ENCODE assay signal across 1 cellular context in the genomic region with DNA sequence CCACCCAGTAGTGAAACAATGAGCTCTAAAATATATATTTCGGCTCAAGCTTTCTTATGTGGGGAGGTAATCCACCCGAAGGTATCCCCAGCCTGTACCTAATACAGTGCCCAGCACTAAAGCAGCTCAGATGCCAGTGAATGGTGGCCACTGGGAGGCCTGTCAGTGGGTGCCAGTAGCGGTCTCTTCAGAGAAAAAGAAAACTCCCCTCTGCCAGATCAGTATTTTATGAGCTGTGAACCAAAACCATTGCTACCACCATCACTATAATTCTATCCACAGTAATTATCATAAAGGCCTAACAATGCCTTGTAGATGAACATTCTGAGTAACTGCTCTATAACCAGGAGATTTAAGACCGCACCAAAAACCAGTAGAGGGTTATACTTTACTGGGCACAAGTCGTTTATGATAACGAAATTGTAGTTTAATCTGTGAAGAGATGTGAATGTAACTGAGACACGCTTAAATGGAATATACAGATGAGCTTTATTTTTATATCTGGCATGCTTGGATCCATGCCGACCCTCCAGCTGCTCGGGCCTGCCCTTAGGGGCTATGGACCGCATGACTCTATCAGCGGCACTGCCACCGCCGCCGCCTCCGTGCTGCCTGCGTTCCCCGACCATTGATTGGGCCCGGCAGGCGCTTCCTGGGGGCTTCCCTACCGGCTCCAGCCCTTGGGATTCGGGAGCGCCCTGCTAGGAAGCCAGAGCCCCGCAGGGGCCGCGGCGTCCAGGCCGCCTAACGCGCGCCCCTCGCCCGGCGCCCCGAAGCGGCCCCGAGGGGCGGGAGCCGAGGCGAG.
A peak's percentile ranks its signal among the peaks of the same experiment; 100 is the strongest.
TF ChIP-seq lines count a peak whose summit lies in the region.

No MANE protein-coding gene starts in this region.

TF ChIP-seq in GM12878, 131 proteins besides CTCF, POLR2A, EP300 and RAD21 (continued from another document and continues in another):
- TF ChIP-seq, protein P1, sequence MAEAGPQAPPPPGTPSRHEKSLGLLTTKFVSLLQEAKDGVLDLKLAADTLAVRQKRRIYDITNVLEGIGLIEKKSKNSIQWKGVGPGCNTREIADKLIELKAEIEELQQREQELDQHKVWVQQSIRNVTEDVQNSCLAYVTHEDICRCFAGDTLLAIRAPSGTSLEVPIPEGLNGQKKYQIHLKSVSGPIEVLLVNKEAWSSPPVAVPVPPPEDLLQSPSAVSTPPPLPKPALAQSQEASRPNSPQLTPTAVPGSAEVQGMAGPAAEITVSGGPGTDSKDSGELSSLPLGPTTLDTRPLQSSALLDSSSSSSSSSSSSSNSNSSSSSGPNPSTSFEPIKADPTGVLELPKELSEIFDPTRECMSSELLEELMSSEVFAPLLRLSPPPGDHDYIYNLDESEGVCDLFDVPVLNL (IDR thresholded peaks at IDR 0.05; ENCODE audit: low read depth, low read length): no peak
- TF ChIP-seq MEF2A (IDR thresholded peaks at IDR 0.05; ENCODE audit: insufficient read depth, low read depth, low read length): no peak
- TF ChIP-seq, protein P2, sequence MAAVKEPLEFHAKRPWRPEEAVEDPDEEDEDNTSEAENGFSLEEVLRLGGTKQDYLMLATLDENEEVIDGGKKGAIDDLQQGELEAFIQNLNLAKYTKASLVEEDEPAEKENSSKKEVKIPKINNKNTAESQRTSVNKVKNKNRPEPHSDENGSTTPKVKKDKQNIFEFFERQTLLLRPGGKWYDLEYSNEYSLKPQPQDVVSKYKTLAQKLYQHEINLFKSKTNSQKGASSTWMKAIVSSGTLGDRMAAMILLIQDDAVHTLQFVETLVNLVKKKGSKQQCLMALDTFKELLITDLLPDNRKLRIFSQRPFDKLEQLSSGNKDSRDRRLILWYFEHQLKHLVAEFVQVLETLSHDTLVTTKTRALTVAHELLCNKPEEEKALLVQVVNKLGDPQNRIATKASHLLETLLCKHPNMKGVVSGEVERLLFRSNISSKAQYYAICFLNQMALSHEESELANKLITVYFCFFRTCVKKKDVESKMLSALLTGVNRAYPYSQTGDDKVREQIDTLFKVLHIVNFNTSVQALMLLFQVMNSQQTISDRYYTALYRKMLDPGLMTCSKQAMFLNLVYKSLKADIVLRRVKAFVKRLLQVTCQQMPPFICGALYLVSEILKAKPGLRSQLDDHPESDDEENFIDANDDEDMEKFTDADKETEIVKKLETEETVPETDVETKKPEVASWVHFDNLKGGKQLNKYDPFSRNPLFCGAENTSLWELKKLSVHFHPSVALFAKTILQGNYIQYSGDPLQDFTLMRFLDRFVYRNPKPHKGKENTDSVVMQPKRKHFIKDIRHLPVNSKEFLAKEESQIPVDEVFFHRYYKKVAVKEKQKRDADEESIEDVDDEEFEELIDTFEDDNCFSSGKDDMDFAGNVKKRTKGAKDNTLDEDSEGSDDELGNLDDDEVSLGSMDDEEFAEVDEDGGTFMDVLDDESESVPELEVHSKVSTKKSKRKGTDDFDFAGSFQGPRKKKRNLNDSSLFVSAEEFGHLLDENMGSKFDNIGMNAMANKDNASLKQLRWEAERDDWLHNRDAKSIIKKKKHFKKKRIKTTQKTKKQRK (IDR thresholded peaks at IDR 0.05; ENCODE audit: low read depth, low read length): no peak
- no peak for TF ChIP-seq BRCA1 (IDR thresholded peaks at IDR 0.05; ENCODE audit: low read depth, low read length)
- peak; percentile 17; the same call in 1 of the 2 replicates for TF ChIP-seq RUNX3 (IDR thresholded peaks at IDR 0.05; ENCODE audit: low read length)
- 0 out of 2 replicates have a peak, but pooled peaks have one; percentile 17 for TF ChIP-seq ZNF207 (IDR thresholded peaks at IDR 0.05; ENCODE audit: borderline replicate concordance)
- TF ChIP-seq, protein P3, sequence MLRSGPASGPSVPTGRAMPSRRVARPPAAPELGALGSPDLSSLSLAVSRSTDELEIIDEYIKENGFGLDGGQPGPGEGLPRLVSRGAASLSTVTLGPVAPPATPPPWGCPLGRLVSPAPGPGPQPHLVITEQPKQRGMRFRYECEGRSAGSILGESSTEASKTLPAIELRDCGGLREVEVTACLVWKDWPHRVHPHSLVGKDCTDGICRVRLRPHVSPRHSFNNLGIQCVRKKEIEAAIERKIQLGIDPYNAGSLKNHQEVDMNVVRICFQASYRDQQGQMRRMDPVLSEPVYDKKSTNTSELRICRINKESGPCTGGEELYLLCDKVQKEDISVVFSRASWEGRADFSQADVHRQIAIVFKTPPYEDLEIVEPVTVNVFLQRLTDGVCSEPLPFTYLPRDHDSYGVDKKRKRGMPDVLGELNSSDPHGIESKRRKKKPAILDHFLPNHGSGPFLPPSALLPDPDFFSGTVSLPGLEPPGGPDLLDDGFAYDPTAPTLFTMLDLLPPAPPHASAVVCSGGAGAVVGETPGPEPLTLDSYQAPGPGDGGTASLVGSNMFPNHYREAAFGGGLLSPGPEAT (IDR thresholded peaks at IDR 0.05; ENCODE audit: low read depth): no peak; the same call in 1 of the 2 replicates
- no peak for TF ChIP-seq ATF7 (IDR thresholded peaks at IDR 0.05; ENCODE audit: low read depth)
- 0 out of 2 replicates have a peak, but pooled peaks have one; percentile 52 for TF ChIP-seq LARP7 (IDR thresholded peaks at IDR 0.05)
- no peak for TF ChIP-seq SMAD1 (IDR thresholded peaks at IDR 0.05; ENCODE audit: low read depth, partially characterized antibody)
- TF ChIP-seq NFIC (IDR thresholded peaks at IDR 0.05; ENCODE audit: low read depth, low read length): peak; percentile 31; the same call in 1 of the 2 replicates
- TF ChIP-seq EED (IDR thresholded peaks at IDR 0.05; ENCODE audit: low read depth): peak; percentile 50
- no peak for TF ChIP-seq SMARCA5 (IDR thresholded peaks at IDR 0.05)
- no peak for TF ChIP-seq KLF5 (IDR thresholded peaks at IDR 0.05; ENCODE audit: partially characterized antibody)
- no peak for TF ChIP-seq PAX5 (IDR thresholded peaks at IDR 0.05; ENCODE audit: borderline replicate concordance, low read depth, low read length)
- TF ChIP-seq, protein P4, sequence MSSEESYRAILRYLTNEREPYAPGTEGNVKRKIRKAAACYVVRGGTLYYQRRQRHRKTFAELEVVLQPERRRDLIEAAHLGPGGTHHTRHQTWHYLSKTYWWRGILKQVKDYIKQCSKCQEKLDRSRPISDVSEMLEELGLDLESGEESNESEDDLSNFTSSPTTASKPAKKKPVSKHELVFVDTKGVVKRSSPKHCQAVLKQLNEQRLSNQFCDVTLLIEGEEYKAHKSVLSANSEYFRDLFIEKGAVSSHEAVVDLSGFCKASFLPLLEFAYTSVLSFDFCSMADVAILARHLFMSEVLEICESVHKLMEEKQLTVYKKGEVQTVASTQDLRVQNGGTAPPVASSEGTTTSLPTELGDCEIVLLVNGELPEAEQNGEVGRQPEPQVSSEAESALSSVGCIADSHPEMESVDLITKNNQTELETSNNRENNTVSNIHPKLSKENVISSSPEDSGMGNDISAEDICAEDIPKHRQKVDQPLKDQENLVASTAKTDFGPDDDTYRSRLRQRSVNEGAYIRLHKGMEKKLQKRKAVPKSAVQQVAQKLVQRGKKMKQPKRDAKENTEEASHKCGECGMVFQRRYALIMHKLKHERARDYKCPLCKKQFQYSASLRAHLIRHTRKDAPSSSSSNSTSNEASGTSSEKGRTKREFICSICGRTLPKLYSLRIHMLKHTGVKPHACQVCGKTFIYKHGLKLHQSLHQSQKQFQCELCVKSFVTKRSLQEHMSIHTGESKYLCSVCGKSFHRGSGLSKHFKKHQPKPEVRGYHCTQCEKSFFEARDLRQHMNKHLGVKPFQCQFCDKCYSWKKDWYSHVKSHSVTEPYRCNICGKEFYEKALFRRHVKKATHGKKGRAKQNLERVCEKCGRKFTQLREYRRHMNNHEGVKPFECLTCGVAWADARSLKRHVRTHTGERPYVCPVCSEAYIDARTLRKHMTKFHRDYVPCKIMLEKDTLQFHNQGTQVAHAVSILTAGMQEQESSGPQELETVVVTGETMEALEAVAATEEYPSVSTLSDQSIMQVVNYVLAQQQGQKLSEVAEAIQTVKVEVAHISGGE (CRISPR knock-in tag; IDR thresholded peaks at IDR 0.05): no peak
- TF ChIP-seq, protein P5, sequence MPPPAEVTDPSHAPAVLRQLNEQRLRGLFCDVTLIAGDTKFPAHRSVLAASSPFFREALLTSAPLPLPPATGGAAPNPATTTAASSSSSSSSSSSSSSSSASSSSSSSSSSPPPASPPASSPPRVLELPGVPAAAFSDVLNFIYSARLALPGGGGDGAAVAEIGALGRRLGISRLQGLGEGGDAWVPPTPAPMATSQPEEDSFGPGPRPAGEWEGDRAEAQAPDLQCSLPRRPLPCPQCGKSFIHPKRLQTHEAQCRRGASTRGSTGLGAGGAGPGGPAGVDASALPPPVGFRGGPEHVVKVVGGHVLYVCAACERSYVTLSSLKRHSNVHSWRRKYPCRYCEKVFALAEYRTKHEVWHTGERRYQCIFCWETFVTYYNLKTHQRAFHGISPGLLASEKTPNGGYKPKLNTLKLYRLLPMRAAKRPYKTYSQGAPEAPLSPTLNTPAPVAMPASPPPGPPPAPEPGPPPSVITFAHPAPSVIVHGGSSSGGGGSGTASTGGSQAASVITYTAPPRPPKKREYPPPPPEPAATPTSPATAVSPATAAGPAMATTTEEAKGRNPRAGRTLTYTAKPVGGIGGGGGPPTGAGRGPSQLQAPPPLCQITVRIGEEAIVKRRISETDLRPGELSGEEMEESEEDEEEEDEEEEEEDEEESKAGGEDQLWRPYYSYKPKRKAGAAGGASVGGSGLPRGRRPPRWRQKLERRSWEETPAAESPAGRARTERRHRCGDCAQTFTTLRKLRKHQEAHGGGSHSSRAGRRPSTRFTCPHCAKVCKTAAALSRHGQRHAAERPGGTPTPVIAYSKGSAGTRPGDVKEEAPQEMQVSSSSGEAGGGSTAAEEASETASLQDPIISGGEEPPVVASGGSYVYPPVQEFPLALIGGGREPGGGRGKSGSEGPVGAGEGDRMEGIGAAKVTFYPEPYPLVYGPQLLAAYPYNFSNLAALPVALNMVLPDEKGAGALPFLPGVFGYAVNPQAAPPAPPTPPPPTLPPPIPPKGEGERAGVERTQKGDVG (CRISPR knock-in tag; IDR thresholded peaks at IDR 0.05): no peak
- TF ChIP-seq, protein P6, sequence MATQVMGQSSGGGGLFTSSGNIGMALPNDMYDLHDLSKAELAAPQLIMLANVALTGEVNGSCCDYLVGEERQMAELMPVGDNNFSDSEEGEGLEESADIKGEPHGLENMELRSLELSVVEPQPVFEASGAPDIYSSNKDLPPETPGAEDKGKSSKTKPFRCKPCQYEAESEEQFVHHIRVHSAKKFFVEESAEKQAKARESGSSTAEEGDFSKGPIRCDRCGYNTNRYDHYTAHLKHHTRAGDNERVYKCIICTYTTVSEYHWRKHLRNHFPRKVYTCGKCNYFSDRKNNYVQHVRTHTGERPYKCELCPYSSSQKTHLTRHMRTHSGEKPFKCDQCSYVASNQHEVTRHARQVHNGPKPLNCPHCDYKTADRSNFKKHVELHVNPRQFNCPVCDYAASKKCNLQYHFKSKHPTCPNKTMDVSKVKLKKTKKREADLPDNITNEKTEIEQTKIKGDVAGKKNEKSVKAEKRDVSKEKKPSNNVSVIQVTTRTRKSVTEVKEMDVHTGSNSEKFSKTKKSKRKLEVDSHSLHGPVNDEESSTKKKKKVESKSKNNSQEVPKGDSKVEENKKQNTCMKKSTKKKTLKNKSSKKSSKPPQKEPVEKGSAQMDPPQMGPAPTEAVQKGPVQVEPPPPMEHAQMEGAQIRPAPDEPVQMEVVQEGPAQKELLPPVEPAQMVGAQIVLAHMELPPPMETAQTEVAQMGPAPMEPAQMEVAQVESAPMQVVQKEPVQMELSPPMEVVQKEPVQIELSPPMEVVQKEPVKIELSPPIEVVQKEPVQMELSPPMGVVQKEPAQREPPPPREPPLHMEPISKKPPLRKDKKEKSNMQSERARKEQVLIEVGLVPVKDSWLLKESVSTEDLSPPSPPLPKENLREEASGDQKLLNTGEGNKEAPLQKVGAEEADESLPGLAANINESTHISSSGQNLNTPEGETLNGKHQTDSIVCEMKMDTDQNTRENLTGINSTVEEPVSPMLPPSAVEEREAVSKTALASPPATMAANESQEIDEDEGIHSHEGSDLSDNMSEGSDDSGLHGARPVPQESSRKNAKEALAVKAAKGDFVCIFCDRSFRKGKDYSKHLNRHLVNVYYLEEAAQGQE (IDR thresholded peaks at IDR 0.05; ENCODE audit: low read depth, low read length): no peak
- TF ChIP-seq, protein P7, sequence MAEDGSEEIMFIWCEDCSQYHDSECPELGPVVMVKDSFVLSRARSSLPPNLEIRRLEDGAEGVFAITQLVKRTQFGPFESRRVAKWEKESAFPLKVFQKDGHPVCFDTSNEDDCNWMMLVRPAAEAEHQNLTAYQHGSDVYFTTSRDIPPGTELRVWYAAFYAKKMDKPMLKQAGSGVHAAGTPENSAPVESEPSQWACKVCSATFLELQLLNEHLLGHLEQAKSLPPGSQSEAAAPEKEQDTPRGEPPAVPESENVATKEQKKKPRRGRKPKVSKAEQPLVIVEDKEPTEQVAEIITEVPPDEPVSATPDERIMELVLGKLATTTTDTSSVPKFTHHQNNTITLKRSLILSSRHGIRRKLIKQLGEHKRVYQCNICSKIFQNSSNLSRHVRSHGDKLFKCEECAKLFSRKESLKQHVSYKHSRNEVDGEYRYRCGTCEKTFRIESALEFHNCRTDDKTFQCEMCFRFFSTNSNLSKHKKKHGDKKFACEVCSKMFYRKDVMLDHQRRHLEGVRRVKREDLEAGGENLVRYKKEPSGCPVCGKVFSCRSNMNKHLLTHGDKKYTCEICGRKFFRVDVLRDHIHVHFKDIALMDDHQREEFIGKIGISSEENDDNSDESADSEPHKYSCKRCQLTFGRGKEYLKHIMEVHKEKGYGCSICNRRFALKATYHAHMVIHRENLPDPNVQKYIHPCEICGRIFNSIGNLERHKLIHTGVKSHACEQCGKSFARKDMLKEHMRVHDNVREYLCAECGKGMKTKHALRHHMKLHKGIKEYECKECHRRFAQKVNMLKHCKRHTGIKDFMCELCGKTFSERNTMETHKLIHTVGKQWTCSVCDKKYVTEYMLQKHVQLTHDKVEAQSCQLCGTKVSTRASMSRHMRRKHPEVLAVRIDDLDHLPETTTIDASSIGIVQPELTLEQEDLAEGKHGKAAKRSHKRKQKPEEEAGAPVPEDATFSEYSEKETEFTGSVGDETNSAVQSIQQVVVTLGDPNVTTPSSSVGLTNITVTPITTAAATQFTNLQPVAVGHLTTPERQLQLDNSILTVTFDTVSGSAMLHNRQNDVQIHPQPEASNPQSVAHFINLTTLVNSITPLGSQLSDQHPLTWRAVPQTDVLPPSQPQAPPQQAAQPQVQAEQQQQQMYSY (CRISPR knock-in tag; IDR thresholded peaks at IDR 0.05): no peak
- TF ChIP-seq, protein P8, sequence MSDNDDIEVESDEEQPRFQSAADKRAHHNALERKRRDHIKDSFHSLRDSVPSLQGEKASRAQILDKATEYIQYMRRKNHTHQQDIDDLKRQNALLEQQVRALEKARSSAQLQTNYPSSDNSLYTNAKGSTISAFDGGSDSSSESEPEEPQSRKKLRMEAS (IDR thresholded peaks at IDR 0.05; ENCODE audit: low read depth, low read length): no peak
- no peak for TF ChIP-seq SRF (IDR thresholded peaks at IDR 0.05; ENCODE audit: low read depth in 2 of 2, low read length in 2 of 2)
- TF ChIP-seq, protein P9, sequence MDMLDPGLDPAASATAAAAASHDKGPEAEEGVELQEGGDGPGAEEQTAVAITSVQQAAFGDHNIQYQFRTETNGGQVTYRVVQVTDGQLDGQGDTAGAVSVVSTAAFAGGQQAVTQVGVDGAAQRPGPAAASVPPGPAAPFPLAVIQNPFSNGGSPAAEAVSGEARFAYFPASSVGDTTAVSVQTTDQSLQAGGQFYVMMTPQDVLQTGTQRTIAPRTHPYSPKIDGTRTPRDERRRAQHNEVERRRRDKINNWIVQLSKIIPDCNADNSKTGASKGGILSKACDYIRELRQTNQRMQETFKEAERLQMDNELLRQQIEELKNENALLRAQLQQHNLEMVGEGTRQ (IDR thresholded peaks at IDR 0.05; ENCODE audit: borderline replicate concordance, low read depth, low read length): no peak
- TF ChIP-seq SPI1 (IDR thresholded peaks at IDR 0.05; ENCODE audit: borderline replicate concordance, insufficient read depth, low read depth, low read length): no peak
- TF ChIP-seq PML (IDR thresholded peaks at IDR 0.05; ENCODE audit: low read length): no peak
- TF ChIP-seq KAT2A (conservative IDR thresholded peaks at IDR 0.05; ENCODE audit: control insufficient read depth, low read depth, low read length): no peak
